Comparison of ENCODE assay signal across 19 cellular contexts in genomic region chr2:47405757-47406156, GRCh38. TPM values are rescaled to one million over a fixed set of nuclear protein-coding genes. Genes with fewer than 3 reads are reported as not detected.
DNase-seq lines count a peak whose midpoint lies in the region; ATAC-seq and TF ChIP-seq lines count a peak whose summit lies in the region.
"Had no signal": no experiment of that assay in that cellular context is flagged by ENCODE, and none has a peak within 500 bp of the region (broad histone marks: within the 10 kb centered on the region; RNA-seq: fewer than 3 reads in every experiment).

No MANE protein-coding gene starts in this region.

- peaks cover 5% of the 10 kb centered on the region for H4K20me1 ChIP-seq in neural progenitor cell (ENCODE audit: low read depth)

- H3K36me3 Mint-ChIP-seq in activated naive CD4-positive, alpha-beta T cell treated with anti-CD3 and anti-CD28 coated beads, Interleukin-2, amount 50 U/mL, for 24 hours = peaks cover 15% of the 10 kb centered on the region
- peaks cover 36 to 51% of the 10 kb centered on the region in 2 donors for H3K36me3 Mint-ChIP-seq in activated naive CD4-positive, alpha-beta T cell treated with anti-CD3 and anti-CD28 coated beads, Interleukin-2, amount 50 U/mL, for 72 hours
- H3K36me3 Mint-ChIP-seq in brain (peaks cover 53% of the 10 kb centered on the region), neural progenitor cell (peaks cover 37% of the 10 kb centered on the region)

- no peak overlapping the region for H3K27ac ChIP-seq in neural progenitor cell
- H3K27ac ChIP-seq: C4-2B, esophagus squamous epithelium, left lung had no signal

- H3K36me3 ChIP-seq in neural progenitor cell = peaks cover 8% of the 10 kb centered on the region

- H2AFZ ChIP-seq in neural progenitor cell (replicated peaks) = no peak overlapping the region

- H3F3A ChIP-seq in neural progenitor cell (ENCODE audit: low read depth) = peaks cover 14% of the 10 kb centered on the region

- H3K4me1 Mint-ChIP-seq in activated naive CD4-positive, alpha-beta T cell treated with anti-CD3 and anti-CD28 coated beads, Interleukin-2, amount 50 U/mL, for 24 hours = peaks cover 44% of the 10 kb centered on the region
- H3K4me1 Mint-ChIP-seq in brain (peaks cover 53% of the 10 kb centered on the region), neural progenitor cell (peaks cover 24% of the 10 kb centered on the region)

- peak overlapping the region; percentile 57 for H3K4me3 Mint-ChIP-seq in activated naive CD4-positive, alpha-beta T cell treated with anti-CD3 and anti-CD28 coated beads, Interleukin-2, amount 50 U/mL, for 24 hours
- H3K4me3 Mint-ChIP-seq in brain (peak overlapping the region; percentile 37 to 74 (median 55)), neural progenitor cell (peak overlapping the region; percentile 51)

- no peak overlapping the region for H3K9ac ChIP-seq in neural progenitor cell

- no peaks in the 10 kb centered on the region for H3K9me3 Mint-ChIP-seq in activated naive CD4-positive, alpha-beta T cell treated with anti-CD3 and anti-CD28 coated beads, Interleukin-2, amount 50 U/mL, for 24 hours
- H3K9me3 Mint-ChIP-seq in activated naive CD4-positive, alpha-beta T cell treated with anti-CD3 and anti-CD28 coated beads, Interleukin-2, amount 50 U/mL, for 72 hours = peaks cover 0 to 4% of the 10 kb centered on the region in 2 donors
- peaks cover 8 to 25% (median 17%) of the 10 kb centered on the region in 5 experiments for H3K9me3 Mint-ChIP-seq in brain
- peaks cover 23% of the 10 kb centered on the region for H3K9me3 Mint-ChIP-seq in neural progenitor cell

- H3K4me3 ChIP-seq in neural progenitor cell = no peak overlapping the region
- H3K4me3 ChIP-seq: esophagus squamous epithelium, left lung had no signal

- no peaks in the 10 kb centered on the region for H3K27me3 ChIP-seq in neural progenitor cell
- H3K27me3 ChIP-seq: esophagus squamous epithelium, left lung had no signal

- peaks cover 60% of the 10 kb centered on the region for H3K79me2 ChIP-seq in neural progenitor cell (ENCODE audit: low read depth)

- H3K4me2 ChIP-seq in neural progenitor cell = no peak overlapping the region

- no peak for ATAC-seq in activated naive CD4-positive, alpha-beta T cell treated with anti-CD3 and anti-CD28 coated beads, Interleukin-2, amount 50 U/mL, for 72 hours
- ATAC-seq in SK-N-SH treated with all-trans-retinoic acid at 6 μM for 48 hours = no peak
- ATAC-seq: left lung, right cardiac atrium had no signal

- DNase-seq in activated naive CD4-positive, alpha-beta T cell treated with anti-CD3 and anti-CD28 coated beads, Interleukin-2, amount 50 U/mL, for 72 hours (ENCODE audit: low spot score in 2 of 2) = no peak
- DNase-seq in NCI-H226 (peak; percentile 36), neural progenitor cell (ENCODE audit: low spot score) (no peak), hepatic stellate cell (ENCODE audit: low spot score) (no peak), DMS153 treated with DMSO at 0.1 percent for 48 hours (lab: John Stamatoyannopoulos, UW; ENCODE audit: unreplicated experiment) (no peak)
- DNase-seq: activated CD4-positive, alpha-beta T cell treated with anti-CD3 and anti-CD28 coated beads, Interleukin-2, amount 50 U/mL, for 4 hours; amygdala; central memory CD4-positive, alpha-beta T cell; effector CD8-positive, alpha-beta T cell; esophagus squamous epithelium; GDM1; IMR-90; left lung; NCI-H1694; right cardiac atrium had no signal

- H3K4me1 ChIP-seq in neural progenitor cell = peaks cover 4% of the 10 kb centered on the region

- TF ChIP-seq CTCF in brain (conservative IDR thresholded peaks at IDR 0.05) = no peak
- no peak for TF ChIP-seq CTCF in neural progenitor cell (IDR thresholded peaks at IDR 0.05)

- no peaks in the 10 kb centered on the region for H3K9me3 ChIP-seq in neural progenitor cell (ENCODE audit: low read depth)
- H3K9me3 ChIP-seq: esophagus squamous epithelium, left lung had no signal

- H3K27ac Mint-ChIP-seq in activated naive CD4-positive, alpha-beta T cell treated with anti-CD3 and anti-CD28 coated beads, Interleukin-2, amount 50 U/mL, for 24 hours = no peak overlapping the region
- no peak overlapping the region for H3K27ac Mint-ChIP-seq in activated naive CD4-positive, alpha-beta T cell treated with anti-CD3 and anti-CD28 coated beads, Interleukin-2, amount 50 U/mL, for 72 hours
- H3K27ac Mint-ChIP-seq in brain (no peak overlapping the region), neural progenitor cell (no peak overlapping the region)

- no peaks in the 10 kb centered on the region for H3K27me3 Mint-ChIP-seq in activated naive CD4-positive, alpha-beta T cell treated with anti-CD3 and anti-CD28 coated beads, Interleukin-2, amount 50 U/mL, for 24 hours
- H3K27me3 Mint-ChIP-seq in brain (peaks cover 3% of the 10 kb centered on the region), neural progenitor cell (ENCODE audit: insufficient read depth, low read depth) (peaks cover 13% of the 10 kb centered on the region)

TF ChIP-seq in SK-N-SH treated with all-trans-retinoic acid at 6 μM for 48 hours, 23 proteins besides CTCF, POLR2A, EP300 and RAD21 (continues in another document):
- TF ChIP-seq CSRNP3 (CRISPR knock-in tag; IDR thresholded peaks at IDR 0.05) = no peak
- TF ChIP-seq PPARA (CRISPR knock-in tag; IDR thresholded peaks at IDR 0.05; ENCODE audit: borderline replicate concordance) = no peak
- no peak for TF ChIP-seq ZFP3 (CRISPR knock-in tag; IDR thresholded peaks at IDR 0.05)
- TF ChIP-seq RARB (CRISPR knock-in tag; IDR thresholded peaks at IDR 0.05) = no peak
- no peak for TF ChIP-seq ARNTL (CRISPR knock-in tag; IDR thresholded peaks at IDR 0.05; ENCODE audit: borderline replicate concordance, low read depth)
- TF ChIP-seq ZNF8 (CRISPR knock-in tag; IDR thresholded peaks at IDR 0.05) = no peak
- no peak for TF ChIP-seq TSHZ2 (CRISPR knock-in tag; IDR thresholded peaks at IDR 0.05)
- TF ChIP-seq GLIS3 (CRISPR knock-in tag; IDR thresholded peaks at IDR 0.05) = no peak
- no peak for TF ChIP-seq ZC3H10 (CRISPR knock-in tag; IDR thresholded peaks at IDR 0.05)
- TF ChIP-seq ISL1 (CRISPR knock-in tag; IDR thresholded peaks at IDR 0.05) = no peak
- TF ChIP-seq OSR1 (CRISPR knock-in tag; IDR thresholded peaks at IDR 0.05) = no peak
- no peak for TF ChIP-seq TOX (CRISPR knock-in tag; IDR thresholded peaks at IDR 0.05; ENCODE audit: borderline replicate concordance)
- no peak for TF ChIP-seq POU6F1 (CRISPR knock-in tag; IDR thresholded peaks at IDR 0.05; ENCODE audit: borderline replicate concordance, low read depth)

RNA-seq across cellular contexts. Expression of gene MSH2, which starts 2.8 kb away (rescaled TPM):
- total RNA-seq in activated naive CD4-positive, alpha-beta T cell treated with anti-CD3 and anti-CD28 coated beads, Interleukin-2, amount 50 U/mL, for 72 hours = 10 to 100 TPM; 56.0 to 57.2 TPM
- 28.2 TPM for polyA plus RNA-seq in brain (ENCODE audit: insufficient read depth, low read depth, low replicate concordance)
- 92.6 and 134 TPM in 2 replicates for total RNA-seq in neural progenitor cell (ENCODE audit: low replicate concordance)

RNA-seq across cellular contexts. Expression of gene EPCAM, which starts 36.6 kb away (rescaled TPM):
- under 1 TPM in 1 of 2 donors, not detected in 1; 0.23 TPM for total RNA-seq in activated naive CD4-positive, alpha-beta T cell treated with anti-CD3 and anti-CD28 coated beads, Interleukin-2, amount 50 U/mL, for 72 hours
- 194 TPM for polyA plus RNA-seq in brain (ENCODE audit: insufficient read depth, low read depth, low replicate concordance)
- total RNA-seq in neural progenitor cell (ENCODE audit: low replicate concordance) = 3.7 and 11.1 TPM in 2 replicates
